Comparison of ENCODE assay signal across 8 cellular contexts in the genomic region with DNA sequence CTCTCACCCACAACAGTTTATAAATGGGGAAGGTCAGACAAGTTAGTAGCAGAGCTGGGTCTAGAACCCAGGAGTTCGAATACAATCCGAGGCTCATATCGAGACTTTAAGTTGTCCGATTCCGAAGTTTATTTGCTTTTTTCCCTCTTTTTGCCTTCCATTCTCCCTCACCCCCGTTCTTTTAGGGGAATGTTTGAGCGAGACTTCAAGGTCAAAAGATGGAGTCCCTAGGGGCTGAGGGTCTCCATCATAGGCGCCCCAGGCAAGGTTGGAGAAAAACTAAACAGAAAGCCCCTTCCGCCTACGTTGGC. TPM values are rescaled to one million over a fixed set of nuclear protein-coding genes. Genes with fewer than 3 reads are reported as not detected.
DNase-seq lines count a peak whose midpoint lies in the region; ATAC-seq, FAIRE-seq and TF ChIP-seq lines count a peak whose summit lies in the region.

No MANE protein-coding gene starts in this region.

- H3K4me1 Mint-ChIP-seq in CD4-positive, alpha-beta T cell (ENCODE audit: low read depth) = peaks cover 50% of the 10 kb centered on the region

- POLR2A ChIA-PET in CD4-positive, alpha-beta T cell (lab: Charles Lee) = interaction anchor here (0.7 to 4.2 kb wide), 13 partner anchors 8 to 1406 kb away, joined by 4 to 54 read pairs (median 9); a partner anchor contains a TSS
- POLR2A ChIA-PET in OCI-LY7 (lab: Charles Lee) (interaction anchor here (1.0 to 13.4 kb wide), 5 partner anchors 11 to 1217 kb away, joined by 3 to 531 read pairs (median 3); no protein-coding TSS in a partner anchor), endothelial cell of umbilical vein (lab: Charles Lee) (interaction anchor here (1.4 kb wide), 1 partner anchor 1210 kb away, joined by 5 read pairs; no protein-coding TSS in a partner anchor)

- no peaks in the 10 kb centered on the region for H3K9me1 ChIP-seq in endothelial cell of umbilical vein (replicated peaks; ENCODE audit: control insufficient read depth, extremely low read depth, insufficient read depth, low read length)

- BruUV-seq in OCI-LY7 (replicated peaks; lab: Mats Ljungman, UMichigan) (no TSS peak), endothelial cell of umbilical vein (replicated peaks; lab: Mats Ljungman, UMichigan) (TSS peak; percentile 1)

- H3K27ac ChIP-seq in CD4-positive, alpha-beta T cell (ENCODE audit: low read depth, low read length) = no peak overlapping the region
- peak overlapping the region; percentile 90 for H3K27ac ChIP-seq in OCI-LY7 (ENCODE audit: low read depth, low read length, poor library complexity, severe bottlenecking)
- peak overlapping the region; percentile 94 for H3K27ac ChIP-seq in endothelial cell of umbilical vein (ENCODE audit: insufficient read depth, low read depth, low read length)
- H3K27ac ChIP-seq in neutrophil = peak overlapping the region; percentile 97

- no peaks in the 10 kb centered on the region for H3K9me2 ChIP-seq in OCI-LY7 (ENCODE audit: insufficient read depth, low read length)

- H3K79me2 ChIP-seq in OCI-LY7 (ENCODE audit: insufficient read depth, low read depth, low read length) (peaks cover 100% of the 10 kb centered on the region), endothelial cell of umbilical vein (ENCODE audit: control insufficient read depth, insufficient read depth, low read length) (peaks cover 25% of the 10 kb centered on the region)

- peak overlapping the region; percentile 100 for H3K4me3 Mint-ChIP-seq in CD4-positive, alpha-beta T cell

- no peaks in the 10 kb centered on the region for H3K9me3 ChIP-seq in CD4-positive, alpha-beta T cell (ENCODE audit: control insufficient read depth, low read length)
- H3K9me3 ChIP-seq in OCI-LY7 (ENCODE audit: low read length) (no peaks in the 10 kb centered on the region), endothelial cell of umbilical vein (replicated peaks; ENCODE audit: control insufficient read depth, insufficient read depth, low read length) (no peaks in the 10 kb centered on the region), neutrophil (no peaks in the 10 kb centered on the region)

- TF ChIP-seq CTCF in CD4-positive, alpha-beta T cell (IDR thresholded peaks at IDR 0.05) = no peak
- no peak for TF ChIP-seq CTCF in OCI-LY7 (conservative IDR thresholded peaks at IDR 0.05; ENCODE audit: low read length)
- no peak for TF ChIP-seq CTCF in endothelial cell of umbilical vein (IDR thresholded peaks at IDR 0.05; ENCODE audit: extremely low read depth in 1 of 2, insufficient read depth in 1 of 2, low read depth in 1 of 2, low read length in 2 of 2)
- TF ChIP-seq CTCF in neutrophil (IDR thresholded peaks at IDR 0.05) = no peak

- peak overlapping the region; percentile 94 for H3K9ac ChIP-seq in endothelial cell of umbilical vein (replicated peaks; ENCODE audit: extremely low read depth, insufficient read depth, low read length)

- no peak for DNase-seq in CD4-positive, alpha-beta T cell
- DNase-seq in OCI-LY7 (ENCODE audit: low spot score) (no peak), endothelial cell of umbilical vein (ENCODE audit: low read depth, low spot score) (no peak), DMS114 treated with DMSO at 0.1 percent for 48 hours (lab: John Stamatoyannopoulos, UW; ENCODE audit: unreplicated experiment) (no peak), NCI-H1436 (lab: John Stamatoyannopoulos, UW) (no peak), Ammon's horn (ENCODE audit: low spot score) (no peak)

- dilution Hi-C loops in endothelial cell of umbilical vein (cut with MboI; ENCODE audit: extremely low pct_ligation_motif_present, low sequenced_read_pairs) = loop anchor here (25.0 kb wide), 1 partner anchor 924 kb away; no protein-coding TSS in a partner anchor

- no peak for FAIRE-seq in endothelial cell of umbilical vein (lab: Jason Lieb, UNC)

- H3K4me3 ChIP-seq in OCI-LY7 (ENCODE audit: low read depth, low read length, poor library complexity, severe bottlenecking) (peak overlapping the region; percentile 86), endothelial cell of umbilical vein (replicated peaks in 1 of 3; ENCODE audit: insufficient read depth in 1 of 3, low read depth in 1 of 3, low read length in 3 of 3) (peak overlapping the region; percentile 47 to 82 (median 58)), neutrophil (ENCODE audit: low read depth in 1 of 2, low read length in 1 of 2) (peak overlapping the region; percentile 87 to 97)

- no peak for TF ChIP-seq POLR2A in endothelial cell of umbilical vein (IDR thresholded peaks at IDR 0.05; ENCODE audit: low read depth, low read length)

- peaks cover 34% of the 10 kb centered on the region for H3K36me3 Mint-ChIP-seq in CD4-positive, alpha-beta T cell (ENCODE audit: low read depth)

- H3K4me1 ChIP-seq in OCI-LY7 (ENCODE audit: insufficient read depth, low read length, poor library complexity, severe bottlenecking) = peaks cover 60% of the 10 kb centered on the region
- H3K4me1 ChIP-seq in endothelial cell of umbilical vein (ENCODE audit: control insufficient read depth, extremely low read depth, insufficient read depth, low read length) = peaks cover 46% of the 10 kb centered on the region
- H3K4me1 ChIP-seq in neutrophil (ENCODE audit: control insufficient read depth in 1 of 2, insufficient read depth in 1 of 2, low read depth in 1 of 2, low read length in 1 of 2) = peaks cover 63 to 70% of the 10 kb centered on the region in 2 experiments

- H3K36me3 ChIP-seq in OCI-LY7 (ENCODE audit: insufficient read depth, low read length) (peaks cover 99% of the 10 kb centered on the region), endothelial cell of umbilical vein (ENCODE audit: control insufficient read depth in 2 of 2, extremely low read depth in 1 of 2, insufficient read depth in 2 of 2, low read length in 2 of 2) (peaks cover 0 to 3% of the 10 kb centered on the region in 2 experiments), neutrophil (peaks cover 54% of the 10 kb centered on the region)

- CTCF ChIA-PET in CD4-positive, alpha-beta T cell (lab: Charles Lee) = interaction anchor here (0.7 to 4.4 kb wide), 14 partner anchors 9 to 1394 kb away, joined by 3 to 80 read pairs (median 4); no protein-coding TSS in a partner anchor
- CTCF ChIA-PET in OCI-LY7 (lab: Charles Lee; ENCODE audit: unreplicated experiment) (no interaction called here), endothelial cell of umbilical vein (lab: Charles Lee) (interaction anchor here (0.7 to 6.1 kb wide), 19 partner anchors 11 to 1412 kb away, joined by 3 to 466 read pairs (median 7); no protein-coding TSS in a partner anchor)

- no peak for ATAC-seq in CD4-positive, alpha-beta T cell (ENCODE audit: poor library complexity)
- no peak for ATAC-seq in HG03175 (IDR thresholded peaks at IDR 0.05; ENCODE audit: unreplicated experiment)

- peak overlapping the region; percentile 99 for H3K27ac Mint-ChIP-seq in CD4-positive, alpha-beta T cell

- H2AFZ ChIP-seq in OCI-LY7 (ENCODE audit: low read length) (no peak overlapping the region), endothelial cell of umbilical vein (ENCODE audit: low read depth, low read length) (peak overlapping the region; percentile 84)

- intact Hi-C loops in CD4-positive, alpha-beta T cell (cut with DNase I, micrococcal nuclease) = loop anchor here in 1 of 2 experiments (1.0 to 5.0 kb wide), 2 partner anchors 1410 to 1894 kb away; a partner anchor contains a TSS
- intact Hi-C loops in OCI-LY7 (cut with micrococcal nuclease; ENCODE audit: unreplicated experiment) = loop anchor here (10.0 kb wide), 1 partner anchor 1307 kb away; no protein-coding TSS in a partner anchor
- intact Hi-C loops in endothelial cell of umbilical vein (cut with micrococcal nuclease) = loop anchor here (1.0 to 2.0 kb wide), 4 partner anchors 1093 to 1495 kb away; no protein-coding TSS in a partner anchor

- H3K9me3 Mint-ChIP-seq in CD4-positive, alpha-beta T cell = no peaks in the 10 kb centered on the region

- no peaks in the 10 kb centered on the region for H3K27me3 ChIP-seq in CD4-positive, alpha-beta T cell (ENCODE audit: control insufficient read depth, insufficient read depth, low read length)
- H3K27me3 ChIP-seq in endothelial cell of umbilical vein (ENCODE audit: control insufficient read depth in 2 of 2, insufficient read depth in 2 of 2, low read length in 2 of 2) = no peaks in the 10 kb centered on the region
- no peaks in the 10 kb centered on the region for H3K27me3 ChIP-seq in neutrophil

- H4K20me1 ChIP-seq in OCI-LY7 (ENCODE audit: insufficient read depth, low read length) (peaks cover 62% of the 10 kb centered on the region), endothelial cell of umbilical vein (replicated peaks; ENCODE audit: control insufficient read depth, extremely low read depth, insufficient read depth, low read length) (no peaks in the 10 kb centered on the region)

- H3K27me3 Mint-ChIP-seq in CD4-positive, alpha-beta T cell = no peaks in the 10 kb centered on the region

- peak overlapping the region; percentile 93 for H3K4me2 ChIP-seq in OCI-LY7 (ENCODE audit: low read length)
- peak overlapping the region; percentile 93 for H3K4me2 ChIP-seq in endothelial cell of umbilical vein (ENCODE audit: insufficient read depth, low read length)

TF ChIP-seq in endothelial cell of umbilical vein, 7 proteins besides CTCF, POLR2A, EP300 and RAD21 (continues in another document):
- TF ChIP-seq GATA2 (IDR thresholded peaks at IDR 0.05; ENCODE audit: insufficient read depth, insufficient read length, low read depth, low read length) (no peak), POLR2AphosphoS5 (IDR thresholded peaks at IDR 0.05; ENCODE audit: insufficient read depth, low read depth, low read length) (no peak)

RNA-seq across cellular contexts. Expression of a gene that starts 7.2 kb away (rescaled TPM):
- 10 to 100 TPM; 76.6 to 79.6 TPM for total RNA-seq in CD4-positive, alpha-beta T cell
- total RNA-seq in OCI-LY7 (2014; rRNA removed; shearing (Covaris generic)) = 62.4 and 65.6 TPM in 2 replicates
- total RNA-seq in OCI-LY7 (2022) (251 and 256 TPM in 2 replicates), endothelial cell of umbilical vein (9.6 and 12.1 TPM in 2 replicates)
- 3.8 and 6.9 TPM in 2 replicates for polyA plus RNA-seq in endothelial cell of umbilical vein
- polyA plus RNA-seq in endothelial cell of umbilical vein (2011; cell fraction: cytosol; rRNA removed) = 4.3 and 4.5 TPM in 2 replicates
- 34.1 and 35.0 TPM in 2 replicates for polyA plus RNA-seq in endothelial cell of umbilical vein (2011; cell fraction: nucleus; rRNA removed)
- polyA plus RNA-seq in endothelial cell of umbilical vein (2012) = 20.2 and 33.4 TPM in 2 replicates
- 13.7 and 18.2 TPM in 2 replicates for polyA minus RNA-seq in endothelial cell of umbilical vein
- polyA minus RNA-seq in endothelial cell of umbilical vein (2011; cell fraction: cytosol; rRNA and poly(A)+ RNA removed) = 4.2 TPM
- 35.8 and 58.8 TPM in 2 replicates for polyA minus RNA-seq in endothelial cell of umbilical vein (2011; cell fraction: nucleus; rRNA and poly(A)+ RNA removed)

RNA-seq across cellular contexts. Expression of a gene that starts 35.7 kb away (rescaled TPM):
- not detected for total RNA-seq in CD4-positive, alpha-beta T cell
- not detected in 2 replicates for total RNA-seq in OCI-LY7 (2014; rRNA removed; shearing (Covaris generic))
- not detected in 2 replicates for total RNA-seq in OCI-LY7 (2022)
- not detected in 2 replicates for total RNA-seq in endothelial cell of umbilical vein
- not detected in 2 replicates for polyA plus RNA-seq in endothelial cell of umbilical vein
- not detected in 2 replicates for polyA plus RNA-seq in endothelial cell of umbilical vein (2011; cell fraction: cytosol; rRNA removed)
- polyA plus RNA-seq in endothelial cell of umbilical vein (2011; cell fraction: nucleus; rRNA removed) = not detected in 2 replicates
- polyA plus RNA-seq in endothelial cell of umbilical vein (2012) = not detected in 2 replicates
- polyA minus RNA-seq in endothelial cell of umbilical vein = not detected in 2 replicates
- polyA minus RNA-seq in endothelial cell of umbilical vein (2011; cell fraction: cytosol; rRNA and poly(A)+ RNA removed) = not detected
- polyA minus RNA-seq in endothelial cell of umbilical vein (2011; cell fraction: nucleus; rRNA and poly(A)+ RNA removed) = not detected in 2 replicates
